Comparison of ENCODE assay signal across 19 cellular contexts in genomic region chr5:61600141-61600480, GRCh38.
DNase-seq lines count a peak whose midpoint lies in the region; ATAC-seq and TF ChIP-seq lines count a peak whose summit lies in the region.
"Had no signal": no experiment of that assay in that cellular context is flagged by ENCODE, and none has a peak within 500 bp of the region (broad histone marks: within the 10 kb centered on the region; RNA-seq: fewer than 3 reads in every experiment).

No MANE protein-coding gene starts in this region.

- no peak for TF ChIP-seq POLR2A in GM18505 (IDR thresholded peaks at IDR 0.05; ENCODE audit: borderline replicate concordance, extremely low read depth, insufficient read depth, insufficient read length)

- H3K27ac Mint-ChIP-seq in MCF 10A (ENCODE audit: low read depth, unreplicated experiment): no peak overlapping the region
- peak overlapping the region; percentile 43 to 86 (median 65) for H3K27ac Mint-ChIP-seq in nephron

- H3K4me1 Mint-ChIP-seq in MCF 10A (ENCODE audit: insufficient read depth, unreplicated experiment): no peaks in the 10 kb centered on the region
- peaks cover 63% of the 10 kb centered on the region for H3K4me1 Mint-ChIP-seq in nephron

- dilution Hi-C loops in mammary epithelial cell (cut with HindIII; ENCODE audit: low sequenced_read_pairs): no loop called here

- CTCF ChIA-PET in mammary epithelial cell (lab: Charles Lee; ENCODE audit: low non-redundant PET): no interaction called here
- CTCF ChIA-PET in MCF 10A (lab: Yijun Ruan, JAX): no interaction called here

- H3K9me3 ChIP-seq in mammary epithelial cell (replicated peaks; ENCODE audit: insufficient read depth, low read length): no peaks in the 10 kb centered on the region
- H3K9me3 ChIP-seq: MG63, SK-N-SH had no signal

- no peak overlapping the region for H3K9ac ChIP-seq in mammary epithelial cell (ENCODE audit: insufficient read depth, low read length)
- H3K9ac ChIP-seq: SK-N-SH had no signal

- H3K27me3 Mint-ChIP-seq in MCF 10A (ENCODE audit: insufficient read depth, unreplicated experiment): no peaks in the 10 kb centered on the region
- H3K27me3 Mint-ChIP-seq in nephron (ENCODE audit: low read depth): peaks cover 9% of the 10 kb centered on the region

- peak overlapping the region; percentile 6 for H2AFZ ChIP-seq in mammary epithelial cell (ENCODE audit: low read depth, low read length)

- H3K27ac ChIP-seq in mammary epithelial cell (ENCODE audit: insufficient read depth, low read depth, low read length): no peak overlapping the region
- H3K27ac ChIP-seq in VCaP: peak overlapping the region; percentile 95
- H3K27ac ChIP-seq: 22Rv1 had no signal

- TF ChIP-seq CTCF in mammary epithelial cell (conservative IDR thresholded peaks at IDR 0.05 in 1 of 2, IDR thresholded peaks at IDR 0.05 in 1 of 2; ENCODE audit: extremely low read depth in 1 of 2, insufficient read depth in 1 of 2, low read depth in 1 of 2, low read length in 2 of 2) (no peak), MCF 10A (IDR thresholded peaks at IDR 0.05; ENCODE audit: unreplicated experiment) (no peak), VCaP (conservative IDR thresholded peaks at IDR 0.05) (no peak), nephron (IDR thresholded peaks at IDR 0.05; ENCODE audit: unreplicated experiment in 3 of 3) (no peak)

- H3K4me1 ChIP-seq in mammary epithelial cell (ENCODE audit: insufficient read depth, low read length): peaks cover 13% of the 10 kb centered on the region

- BruUV-seq in mammary epithelial cell (replicated peaks; lab: Mats Ljungman, UMichigan) (no TSS peak), MCF 10A (replicated peaks; lab: Mats Ljungman, UMichigan) (no TSS peak)

- no peak overlapping the region for H3K4me3 ChIP-seq in mammary epithelial cell (replicated peaks in 1 of 3; ENCODE audit: insufficient read depth in 1 of 3, low read depth in 2 of 3, low read length in 3 of 3)
- H3K4me3 ChIP-seq: MG63 had no signal

- H3K36me3 Mint-ChIP-seq in MCF 10A (ENCODE audit: insufficient read depth, unreplicated experiment): no peaks in the 10 kb centered on the region
- no peaks in the 10 kb centered on the region for H3K36me3 Mint-ChIP-seq in nephron (ENCODE audit: low read depth)

- H3K27me3 ChIP-seq in mammary epithelial cell (ENCODE audit: insufficient read depth, low read length): no peaks in the 10 kb centered on the region
- H3K27me3 ChIP-seq: MG63 had no signal

- POLR2A ChIA-PET in MCF 10A (lab: Yijun Ruan, JAX): no interaction called here

- no peak overlapping the region for H3K4me2 ChIP-seq in mammary epithelial cell (ENCODE audit: insufficient read depth, low read depth, low read length)
- H3K4me2 ChIP-seq: SK-N-SH had no signal

- no peak for ATAC-seq in GM18505 (IDR thresholded peaks at IDR 0.05; ENCODE audit: unreplicated experiment)
- ATAC-seq in HG03095 (IDR thresholded peaks at IDR 0.05; ENCODE audit: unreplicated experiment): no peak
- ATAC-seq: HCT116 had no signal

- H3K9me3 Mint-ChIP-seq in MCF 10A (ENCODE audit: unreplicated experiment) (no peaks in the 10 kb centered on the region), nephron (peaks cover 13% of the 10 kb centered on the region)

- no peaks in the 10 kb centered on the region for H4K20me1 ChIP-seq in mammary epithelial cell (ENCODE audit: insufficient read depth, low read length)

- in situ Hi-C loops in mammary epithelial cell (cut with MboI; ENCODE audit: low sequenced_read_pairs in 2 of 2): no loop called here

- H3K79me2 ChIP-seq in mammary epithelial cell (ENCODE audit: insufficient read depth, low read length): no peaks in the 10 kb centered on the region

- DNase-seq in mammary epithelial cell (no peak), MCF 10A (ENCODE audit: unreplicated experiment) (no peak), cerebellar nuclear complex (lab: John Stamatoyannopoulos, UW) (no peak)
- DNase-seq in stimulated activated CD4-positive, alpha-beta T cell treated with anti-CD3 and anti-CD28 coated beads, Interleukin-2, amount 100 ng/mL, for 48 hours: no peak
- DNase-seq: DMS79, GOT3, Karpas-422, NCI-H187, NCI-H526, OCI-M1, Right ventricle myocardium superior, SK-N-SH had no signal

- intact Hi-C loops in mammary epithelial cell (cut with micrococcal nuclease) (no loop called here), MCF 10A (cut with micrococcal nuclease) (no loop called here)

- H3K36me3 ChIP-seq in mammary epithelial cell (ENCODE audit: insufficient read depth, low read length): no peaks in the 10 kb centered on the region
- H3K36me3 ChIP-seq: MG63 had no signal

- no peak overlapping the region for H3K4me3 Mint-ChIP-seq in MCF 10A (ENCODE audit: unreplicated experiment)
- no peak overlapping the region for H3K4me3 Mint-ChIP-seq in nephron
